In genomic region chr11:64533501-64533900, GRCh38 we compare ENCODE assay signal across 36 cellular contexts. TPM values are rescaled to one million over a fixed set of nuclear protein-coding genes. Genes with fewer than 3 reads are reported as not detected.
"Had no signal": no experiment of that assay in that cellular context is flagged by ENCODE, and none has a peak within 500 bp of the region (broad histone marks: within the 10 kb centered on the region; RNA-seq: fewer than 3 reads in every experiment).

No MANE protein-coding gene starts in this region.

- H3K4me3 Mint-ChIP-seq: activated CD4-positive, alpha-beta T cell treated with anti-CD3 and anti-CD28 coated beads for 36 hours; activated CD4-positive, alpha-beta T cell treated with anti-CD3 and anti-CD28 coated beads, Interleukin-2, amount 10 ng/mL, durations not matched to agents 7 days and 5 days; activated CD8-positive, alpha-beta T cell treated with anti-CD3 and anti-CD28 coated beads, Interleukin-2, amount 10 ng/mL, durations not matched to agents 7 days and 5 days; activated naive CD4-positive, alpha-beta T cell treated with anti-CD3 and anti-CD28 coated beads for 36 hours; activated T-cell treated with anti-CD3 and anti-CD28 coated beads, Interleukin-2, amount 50 U/mL, for 24 hours; T-helper 1 cell treated with Interleukin-12 subunit alpha and Interleukin-12 subunit beta and Interleukin-4 antibody, amounts not matched to agents 30 μg/mL and 1 μg/mL, for 36 hours; T-helper 2 cell treated with Interferon-gamma antibody and Interleukin-4, amounts not matched to agents 5 μg/mL and 100 μg/mL, for 36 hours; WTC11 had no signal

- H3K27ac ChIP-seq: adrenal gland, body of pancreas, breast epithelium, KMS-11, SJSA1 had no signal

- H3K4me1 Mint-ChIP-seq: activated CD4-positive, alpha-beta T cell treated with anti-CD3 and anti-CD28 coated beads for 36 hours; activated CD4-positive, alpha-beta T cell treated with anti-CD3 and anti-CD28 coated beads, Interleukin-2, amount 10 ng/mL, durations not matched to agents 7 days and 5 days; WTC11 had no signal

- H3K9ac ChIP-seq: KMS-11, SK-N-SH had no signal

- H3K27me3 ChIP-seq: body of pancreas had no signal

- H3K36me3 ChIP-seq: adrenal gland, breast epithelium, SJSA1 had no signal

- H3K27ac Mint-ChIP-seq: activated CD4-positive, alpha-beta T cell treated with anti-CD3 and anti-CD28 coated beads for 36 hours; activated CD4-positive, alpha-beta T cell treated with anti-CD3 and anti-CD28 coated beads, Interleukin-2, amount 10 ng/mL, durations not matched to agents 7 days and 5 days; activated CD8-positive, alpha-beta T cell treated with anti-CD3 and anti-CD28 coated beads, Interleukin-2, amount 10 ng/mL, durations not matched to agents 7 days and 5 days; activated naive CD4-positive, alpha-beta T cell treated with anti-CD3 and anti-CD28 coated beads for 36 hours; activated T-cell treated with anti-CD3 and anti-CD28 coated beads, Interleukin-2, amount 50 U/mL, for 24 hours; activated T-helper 2 cell treated with anti-CD3 and anti-CD28 coated beads, Interferon-gamma antibody, Interleukin-2, Interleukin-4, amounts not matched to agents 10 μg/mL and 5 μg/mL and 100 μg/mL, durations not matched to agents 14 hours and 24 hours and 36 hours; T-helper 1 cell treated with Interleukin-12 subunit alpha and Interleukin-12 subunit beta and Interleukin-4 antibody, amounts not matched to agents 30 μg/mL and 1 μg/mL, for 36 hours; T-helper 2 cell treated with Interferon-gamma antibody and Interleukin-4, amounts not matched to agents 5 μg/mL and 100 μg/mL, for 36 hours; WTC11 had no signal

- H3K4me1 ChIP-seq: breast epithelium had no signal

- H3K4me3 ChIP-seq: adrenal gland, body of pancreas, breast epithelium, SJSA1 had no signal

- ATAC-seq: activated CD4-positive, alpha-beta T cell treated with anti-CD3 and anti-CD28 coated beads for 36 hours; activated CD4-positive, CD25-positive, alpha-beta regulatory T cell treated with anti-CD3 and anti-CD28 coated beads, Interleukin-2, amount 50 U/mL, for 24 hours; activated CD8-positive, alpha-beta T cell treated with anti-CD3 and anti-CD28 coated beads, Interleukin-2, amount 10 ng/mL, durations not matched to agents 7 days and 5 days; body of pancreas; Panc1; WTC11 had no signal

- FAIRE-seq: astrocyte, TTC549 had no signal

- H3K4me2 ChIP-seq: KMS-11, SK-N-SH had no signal

- DNase-seq: activated CD4-positive, alpha-beta T cell treated with anti-CD3 and anti-CD28 coated beads for 36 hours; activated CD4-positive, alpha-beta T cell treated with anti-CD3 and anti-CD28 coated beads, Interleukin-2, amount 10 ng/mL, durations not matched to agents 7 days and 5 days; activated CD4-positive, alpha-beta T cell treated with anti-CD3 and anti-CD28 coated beads, Interleukin-2, amount 50 U/mL, for 48 hours; activated CD8-positive, alpha-beta T cell treated with anti-CD3 and anti-CD28 coated beads, Interleukin-2, amount 10 ng/mL, durations not matched to agents 7 days and 5 days; activated gamma-delta T cell treated with Interleukin-2 at 50 U/mL for 16 hours; activated naive CD4-positive, alpha-beta T cell treated with anti-CD3 and anti-CD28 coated beads for 36 hours; activated T-cell treated with anti-CD3 and anti-CD28 coated beads, Interleukin-2, amount 50 U/mL, for 24 hours; adrenal gland; body of pancreas; cerebellar nuclear complex; NCI-H1105; NCI-H1417 treated with DMSO at 0.1 percent for 48 hours; NCI-H1694; NCI-H1930; NCI-H2081 treated with DMSO at 0.1 percent for 48 hours; NCI-H226; NCI-H446 treated with DMSO at 0.1 percent for 48 hours; NCI-H524; NCI-H69; SHP77; SK-N-SH had no signal

- H3K9me3 Mint-ChIP-seq: activated CD4-positive, alpha-beta T cell treated with anti-CD3 and anti-CD28 coated beads, Interleukin-2, amount 10 ng/mL, durations not matched to agents 7 days and 5 days; activated naive CD4-positive, alpha-beta T cell treated with anti-CD3 and anti-CD28 coated beads for 36 hours; activated T-cell treated with anti-CD3 and anti-CD28 coated beads, Interleukin-2, amount 50 U/mL, for 24 hours; activated T-helper 2 cell treated with anti-CD3 and anti-CD28 coated beads, Interferon-gamma antibody, Interleukin-2, Interleukin-4, amounts not matched to agents 10 μg/mL and 5 μg/mL and 100 μg/mL, durations not matched to agents 14 hours and 24 hours and 36 hours; T-helper 1 cell treated with Interleukin-12 subunit alpha and Interleukin-12 subunit beta and Interleukin-4 antibody, amounts not matched to agents 30 μg/mL and 1 μg/mL, for 36 hours; T-helper 2 cell treated with Interferon-gamma antibody and Interleukin-4, amounts not matched to agents 5 μg/mL and 100 μg/mL, for 36 hours had no signal

- H3K9me3 ChIP-seq: adrenal gland, body of pancreas, breast epithelium, SK-N-SH had no signal

RNA-seq across cellular contexts. Expression of gene SLC22A11, which starts 22.2 kb away (rescaled TPM):
- total RNA-seq: activated CD4-positive, alpha-beta T cell treated with anti-CD3 and anti-CD28 coated beads, Interleukin-2, amount 10 ng/mL, durations not matched to agents 7 days and 5 days; activated CD8-positive, alpha-beta T cell treated with anti-CD3 and anti-CD28 coated beads, Interleukin-2, amount 10 ng/mL, durations not matched to agents 7 days and 5 days; activated T-helper 2 cell treated with anti-CD3 and anti-CD28 coated beads, Interferon-gamma antibody, Interleukin-2, Interleukin-4, amounts not matched to agents 10 μg/mL and 5 μg/mL and 100 μg/mL, durations not matched to agents 14 hours and 24 hours and 36 hours; astrocyte; body of pancreas; breast epithelium; cardiac septum; LHCN-M2; M059J; RPMI7951; SJSA1; WTC11 had no signal
- polyA plus RNA-seq: SK-N-SH had no signal

RNA-seq across cellular contexts. Expression of gene SLC22A12, which starts 57.5 kb away (rescaled TPM):
- total RNA-seq: activated CD4-positive, alpha-beta T cell treated with anti-CD3 and anti-CD28 coated beads for 36 hours; activated CD4-positive, alpha-beta T cell treated with anti-CD3 and anti-CD28 coated beads, Interleukin-2, amount 10 ng/mL, durations not matched to agents 7 days and 5 days; activated CD8-positive, alpha-beta T cell treated with anti-CD3 and anti-CD28 coated beads, Interleukin-2, amount 10 ng/mL, durations not matched to agents 7 days and 5 days; activated naive CD4-positive, alpha-beta T cell treated with anti-CD3 and anti-CD28 coated beads for 36 hours; activated T-helper 2 cell treated with anti-CD3 and anti-CD28 coated beads, Interferon-gamma antibody, Interleukin-2, Interleukin-4, amounts not matched to agents 10 μg/mL and 5 μg/mL and 100 μg/mL, durations not matched to agents 14 hours and 24 hours and 36 hours; adrenal gland; astrocyte; body of pancreas; breast epithelium; cardiac septum; LHCN-M2; M059J; RPMI7951; SJSA1; WTC11 had no signal
- polyA plus RNA-seq: adrenal gland, SK-N-SH had no signal
